In genomic region chr5:177133845-177134652, GRCh38 we compare ENCODE assay signal across 8 cellular contexts. TPM values are rescaled to one million over a fixed set of nuclear protein-coding genes. Genes with fewer than 3 reads are reported as not detected.
DNase-seq lines count a peak whose midpoint lies in the region; ATAC-seq, FAIRE-seq and TF ChIP-seq lines count a peak whose summit lies in the region.

No MANE protein-coding gene starts in this region.

- peaks cover 57% of the 10 kb centered on the region for H3K4me1 ChIP-seq in CD8-positive, alpha-beta memory T cell (ENCODE audit: insufficient read depth, low read length)
- H3K4me1 ChIP-seq in breast epithelium = peaks cover 6 to 13% of the 10 kb centered on the region in 2 donors

- H3K27me3 Mint-ChIP-seq in CD8-positive, alpha-beta memory T cell = no peaks in the 10 kb centered on the region

- peak overlapping the region; percentile 43 to 97 (median 90) for H3K27ac Mint-ChIP-seq in CD8-positive, alpha-beta memory T cell

- H3K4me1 Mint-ChIP-seq in CD8-positive, alpha-beta memory T cell = peaks cover 45 to 53% (median 47%) of the 10 kb centered on the region in 3 donors

- no peak for FAIRE-seq in D721Med (lab: Jason Lieb, UNC)

- DNase-seq in CD8-positive, alpha-beta memory T cell = peak; percentile 27 to 65 (median 49)
- DNase-seq in HK-2 (ENCODE audit: unreplicated experiment) (peak; percentile 42), T-helper 9 cell (peak; percentile 34), breast epithelium (ENCODE audit: low spot score in 2 of 2) (peak in 1 of 2 donors; percentile 53), islet precursor cell (peak; percentile 83), D721Med (ENCODE audit: insufficient read length, low spot score) (no peak)
- DNase-seq in stimulated activated CD4-positive, alpha-beta T cell treated with anti-CD3 and anti-CD28 coated beads, Interleukin-12 subunit alpha, Interleukin-12 subunit beta, amount 100 ng/mL, for 4 hours = peak; percentile 35

- H3K9me3 Mint-ChIP-seq in CD8-positive, alpha-beta memory T cell = no peaks in the 10 kb centered on the region

- TF ChIP-seq POLR2A in breast epithelium (IDR thresholded peaks at IDR 0.05) = peak; percentile 23

- no peaks in the 10 kb centered on the region for H3K9me3 ChIP-seq in CD8-positive, alpha-beta memory T cell (ENCODE audit: low read length)
- H3K9me3 ChIP-seq in breast epithelium = no peaks in the 10 kb centered on the region

- H3K27ac ChIP-seq in CD8-positive, alpha-beta memory T cell (ENCODE audit: low read depth, low read length) = peak overlapping the region; percentile 13
- peak overlapping the region; percentile 96 to 98 for H3K27ac ChIP-seq in breast epithelium

- H3K36me3 ChIP-seq in CD8-positive, alpha-beta memory T cell (ENCODE audit: insufficient read depth, low read length) = peaks cover 21% of the 10 kb centered on the region
- no peaks in the 10 kb centered on the region for H3K36me3 ChIP-seq in breast epithelium

- ATAC-seq in GM19463 (IDR thresholded peaks at IDR 0.05; ENCODE audit: unreplicated experiment) = peak; percentile 28

- TF ChIP-seq CTCF in breast epithelium (IDR thresholded peaks at IDR 0.05) (no peak), D721Med (IDR thresholded peaks at IDR 0.05; ENCODE audit: insufficient read depth, missing control alignments) (no peak)

- H3K4me3 Mint-ChIP-seq in CD8-positive, alpha-beta memory T cell = peak overlapping the region; percentile 82 to 93 (median 88)

- CTCF ChIA-PET in CD8-positive, alpha-beta memory T cell (lab: Charles Lee) = interaction anchor here (0.7 to 5.1 kb wide), 3 partner anchors 20 to 52 kb away, joined by 3 to 30 read pairs (median 3); no protein-coding TSS in a partner anchor

- POLR2A ChIA-PET in CD8-positive, alpha-beta memory T cell (lab: Charles Lee) = interaction anchor here (0.6 to 2.9 kb wide), 4 partner anchors 20 to 1337 kb away, joined by 3 to 16 read pairs (median 4); no protein-coding TSS in a partner anchor

- peak overlapping the region; percentile 65 for H3K4me3 ChIP-seq in CD8-positive, alpha-beta memory T cell (ENCODE audit: low read length)
- H3K4me3 ChIP-seq in breast epithelium = peak overlapping the region; percentile 79 to 99 (median 85)

- no peaks in the 10 kb centered on the region for H3K27me3 ChIP-seq in CD8-positive, alpha-beta memory T cell (ENCODE audit: insufficient read depth, low read length, poor library complexity, severe bottlenecking)
- H3K27me3 ChIP-seq in breast epithelium = no peaks in the 10 kb centered on the region

- peaks cover 3 to 37% (median 9%) of the 10 kb centered on the region in 3 donors for H3K36me3 Mint-ChIP-seq in CD8-positive, alpha-beta memory T cell

- intact Hi-C loops in breast epithelium (cut with DNase I; ENCODE audit: low total_unique reads) = no loop called here

RNA-seq across cellular contexts. Expression of gene NSD1, which starts 0.5 kb away (rescaled TPM):
- 10 to 100 TPM; 86.7 to 93.1 TPM for total RNA-seq in CD8-positive, alpha-beta memory T cell
- 48.7 TPM for polyA plus RNA-seq in CD8-positive, alpha-beta memory T cell
- 10 to 100 TPM; 37.7 to 52.2 (median 38.6) TPM for total RNA-seq in breast epithelium

RNA-seq across cellular contexts. Expression of gene FGFR4, which starts 47.3 kb away (rescaled TPM):
- 1 to 10 TPM in 1 of 2 experiments, under 1 TPM in 1; 0.42 to 1.2 TPM for total RNA-seq in CD8-positive, alpha-beta memory T cell
- polyA plus RNA-seq in CD8-positive, alpha-beta memory T cell = 0.29 TPM
- 1 to 10 TPM in 2 of 3 donors, under 1 TPM in 1; 0.48 to 4.5 (median 2.0) TPM for total RNA-seq in breast epithelium
